Comparison of ENCODE assay signal across 20 cellular contexts in the genomic region with DNA sequence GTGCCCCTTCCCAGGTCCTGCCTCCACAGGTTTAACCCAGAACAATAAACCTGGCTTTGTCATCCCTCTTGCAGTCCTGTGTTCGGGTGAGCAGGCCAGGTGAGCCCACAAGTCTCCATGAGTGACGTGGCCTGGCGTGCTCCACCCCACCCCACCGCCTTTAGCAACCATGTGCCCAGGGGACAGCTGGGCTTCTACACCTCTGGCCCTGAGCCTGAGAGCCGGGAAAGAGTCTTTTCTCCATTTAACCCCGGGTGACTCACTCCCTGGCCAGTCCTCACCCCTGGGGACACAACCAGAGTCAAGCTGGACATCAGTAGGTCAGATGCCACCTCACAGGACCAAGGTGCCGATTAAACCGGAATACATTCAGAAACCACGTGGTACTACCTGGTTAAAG.
"Had no signal": no experiment of that assay in that cellular context is flagged by ENCODE, and none has a peak within 500 bp of the region (broad histone marks: within the 10 kb centered on the region; RNA-seq: fewer than 3 reads in every experiment).

No MANE protein-coding gene starts in this region.

- H3K27me3 Mint-ChIP-seq: T-helper 17 cell had no signal

- H3K4me3 Mint-ChIP-seq: T-helper 17 cell, WTC11 had no signal

- H3K27ac Mint-ChIP-seq: T-helper 17 cell, WTC11 had no signal

- H3K9me3 ChIP-seq: Peyer's patch had no signal

- H3K4me3 ChIP-seq: Peyer's patch had no signal

- DNase-seq: activated CD4-positive, alpha-beta T cell treated with anti-CD3 and anti-CD28 coated beads for 48 hours; activated CD4-positive, alpha-beta T cell treated with anti-CD3 and anti-CD28 coated beads, Interleukin-2, amount 50 U/mL, for 48 hours; activated CD4-positive, CD25-positive, alpha-beta regulatory T cell treated with anti-CD3 and anti-CD28 coated beads, Interleukin-2, amount 50 U/mL, for 72 hours; activated naive CD4-positive, alpha-beta T cell treated with anti-CD3 and anti-CD28 coated beads, Interleukin-2, amount 50 U/mL, for 16 hours; brain microvascular endothelial cell; cerebellar nuclear complex; Karpas-422; MM.1S; NCI-H1105; NCI-H1436; NCI-H1694 treated with DMSO at 0.1 percent for 48 hours; NCI-H2029 treated with DMSO at 0.1 percent for 48 hours; NCI-H345; NCI-H510A; NCI-H69; Peyer's patch; SHP77 treated with DMSO at 0.1 percent for 48 hours; T-helper 17 cell; T-helper 9 cell had no signal

- ATAC-seq: T-helper 17 cell, WTC11 had no signal

- H3K27me3 ChIP-seq: brain microvascular endothelial cell, Peyer's patch had no signal

- H3K27ac ChIP-seq: brain microvascular endothelial cell, Peyer's patch had no signal

- H3K9me3 Mint-ChIP-seq: WTC11 had no signal
